In genomic region chr5:68554566-68555279, GRCh38 we compare ENCODE assay signal across 11 cellular contexts.
DNase-seq lines count a peak whose midpoint lies in the region; ATAC-seq, FAIRE-seq and TF ChIP-seq lines count a peak whose summit lies in the region.
"Had no signal": no experiment of that assay in that cellular context is flagged by ENCODE, and none has a peak within 500 bp of the region (broad histone marks: within the 10 kb centered on the region; RNA-seq: fewer than 3 reads in every experiment).

No MANE protein-coding gene starts in this region.

- POLR2A ChIA-PET in A673 (lab: Charles Lee; ENCODE audit: low non-redundant PET) = interaction anchor here (0.6 kb wide), 1 partner anchor 49 kb away, joined by 3 read pairs; no protein-coding TSS in a partner anchor

- H3K9me3 ChIP-seq in A673 (ENCODE audit: low read depth, low read length, poor library complexity, severe bottlenecking) (peaks cover 12% of the 10 kb centered on the region), lower lobe of right lung (no peaks in the 10 kb centered on the region)

- H3K36me3 ChIP-seq in A673 (ENCODE audit: insufficient read depth, low read length, poor library complexity, severe bottlenecking) (no peaks in the 10 kb centered on the region), bronchial epithelial cell (ENCODE audit: control insufficient read depth, insufficient read depth, low read length) (no peaks in the 10 kb centered on the region), lower lobe of right lung (no peaks in the 10 kb centered on the region)

- H3K27ac ChIP-seq in A673 (ENCODE audit: low read depth, low read length, poor library complexity, severe bottlenecking) = peak overlapping the region; percentile 49
- H3K27ac ChIP-seq in lower lobe of right lung = no peak overlapping the region
- H3K27ac ChIP-seq: HL-60 had no signal

- no peak for TF ChIP-seq RAD21 in Ishikawa (IDR thresholded peaks at IDR 0.05; ENCODE audit: low read depth)

- H3K4me1 ChIP-seq in A673 (ENCODE audit: insufficient read depth, low read length, poor library complexity, severe bottlenecking) (peaks cover 18% of the 10 kb centered on the region), lower lobe of right lung (no peaks in the 10 kb centered on the region)

- FAIRE-seq in bronchial epithelial cell (lab: Jason Lieb, UNC) = no peak

- no peak for TF ChIP-seq EP300 in Ishikawa (IDR thresholded peaks at IDR 0.05; ENCODE audit: borderline replicate concordance)

- intact Hi-C loops in A673 (cut with micrococcal nuclease; ENCODE audit: unreplicated experiment) = no loop called here
- intact Hi-C loops in lower lobe of right lung (cut with DNase I) = no loop called here

- TF ChIP-seq CTCF in A673 (conservative IDR thresholded peaks at IDR 0.05; ENCODE audit: low read depth, low read length) (no peak), bronchial epithelial cell (IDR thresholded peaks at IDR 0.05; ENCODE audit: insufficient read depth, low read length, severe bottlenecking) (no peak), lower lobe of right lung (IDR thresholded peaks at IDR 0.05) (no peak)

- H3K27me3 ChIP-seq in A673 (replicated peaks; ENCODE audit: insufficient read depth, low read depth, low read length, poor library complexity) (no peaks in the 10 kb centered on the region), bronchial epithelial cell (ENCODE audit: control insufficient read depth, insufficient read depth, low read length) (no peaks in the 10 kb centered on the region), lower lobe of right lung (ENCODE audit: low read depth) (no peaks in the 10 kb centered on the region)

- ATAC-seq in lower lobe of right lung (peak; percentile 39), GM21367 (IDR thresholded peaks at IDR 0.05; ENCODE audit: unreplicated experiment) (no peak)

- no TSS peak for BruUV-seq in A673 (replicated peaks; lab: Mats Ljungman, UMichigan)

- DNase-seq in A673 (ENCODE audit: low spot score) (peak; percentile 94), bronchial epithelial cell (ENCODE audit: low read depth) (peak; percentile 14), lower lobe of right lung (no peak), SIG-M5 (lab: John Stamatoyannopoulos, UW) (no peak)
- DNase-seq in activated CD4-positive, alpha-beta T cell treated with anti-CD3 and anti-CD28 coated beads, Interleukin-2, amount 50 U/mL, for 4 hours = no peak
- no peak for DNase-seq in stimulated activated CD4-positive, alpha-beta T cell treated with anti-CD3 and anti-CD28 coated beads, Interleukin-2, amount 100 ng/mL, for 24 hours
- DNase-seq: activated CD4-positive, alpha-beta memory T cell treated with anti-CD3 and anti-CD28 coated beads, Interleukin-2, amount 10 ng/mL, durations not matched to agents 7 days and 5 days; NCI-H526 treated with DMSO at 0.1 percent for 48 hours had no signal

- CTCF ChIA-PET in A673 (lab: Charles Lee) = no interaction called here

- H3K4me3 ChIP-seq in A673 (ENCODE audit: low read depth, low read length, poor library complexity, severe bottlenecking) (no peak overlapping the region), bronchial epithelial cell (ENCODE audit: low read depth, low read length) (no peak overlapping the region), lower lobe of right lung (no peak overlapping the region)

TF ChIP-seq in Ishikawa, 13 proteins besides CTCF, POLR2A, EP300 and RAD21:
- TF ChIP-seq, protein P1, sequence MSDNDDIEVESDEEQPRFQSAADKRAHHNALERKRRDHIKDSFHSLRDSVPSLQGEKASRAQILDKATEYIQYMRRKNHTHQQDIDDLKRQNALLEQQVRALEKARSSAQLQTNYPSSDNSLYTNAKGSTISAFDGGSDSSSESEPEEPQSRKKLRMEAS (IDR thresholded peaks at IDR 0.05) = no peak
- TF ChIP-seq CEBPB (IDR thresholded peaks at IDR 0.05) = no peak
- TF ChIP-seq REST (IDR thresholded peaks at IDR 0.05; ENCODE audit: low read depth) = peak; percentile 87
- TF ChIP-seq TAF1 (IDR thresholded peaks at IDR 0.05; ENCODE audit: low read depth) = no peak
- no peak for TF ChIP-seq YY1 (IDR thresholded peaks at IDR 0.05; ENCODE audit: low read depth)
- TF ChIP-seq CREB1 (IDR thresholded peaks at IDR 0.05; ENCODE audit: low read depth) = no peak
- no peak for TF ChIP-seq TCF12 (IDR thresholded peaks at IDR 0.05; ENCODE audit: low read depth)
- no peak for TF ChIP-seq ZBTB7A (IDR thresholded peaks at IDR 0.05; ENCODE audit: low read depth)
- TF ChIP-seq NFIC (IDR thresholded peaks at IDR 0.05) = no peak

Comparison
In these comparisons a context has a peak if more than half of its experiments do, and no peak if none do; other contexts are left out.
1. DNase-seq: peak in A673 (single experiment) and bronchial epithelial cell (single experiment); none in lower lobe of right lung (single experiment), activated CD4-positive, alpha-beta T cell treated with anti-CD3 and anti-CD28 coated beads, Interleukin-2, amount 50 U/mL, for 4 hours (0 of 2), stimulated activated CD4-positive, alpha-beta T cell treated with anti-CD3 and anti-CD28 coated beads, Interleukin-2, amount 100 ng/mL, for 24 hours (0 of 2) and SIG-M5 (single experiment).